ENCODE assay signal across 21 cellular contexts in the genomic region with DNA sequence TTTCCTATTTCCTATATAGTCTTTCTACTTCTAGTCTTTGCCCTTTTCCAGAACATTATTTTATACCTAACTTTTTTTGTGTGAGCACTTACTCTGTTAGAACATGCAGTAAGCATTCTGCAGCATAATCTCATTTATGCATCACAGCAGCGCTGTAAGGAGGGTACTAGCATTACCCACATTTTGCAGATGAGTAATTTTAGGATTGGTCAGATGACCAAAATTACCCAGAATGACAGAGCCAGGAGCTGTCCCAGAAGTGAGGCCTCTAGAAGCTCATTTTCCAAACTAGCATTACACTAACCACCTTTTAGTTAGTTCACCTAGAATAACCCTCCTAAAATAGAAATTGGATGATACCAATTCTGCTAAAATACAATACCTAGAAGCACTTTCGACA.
"Had no signal": no experiment of that assay in that cellular context is flagged by ENCODE, and none has a peak within 500 bp of the region (broad histone marks: within the 10 kb centered on the region; RNA-seq: fewer than 3 reads in every experiment).

No MANE protein-coding gene starts in this region.

- ATAC-seq: HepG2 had no signal

- DNase-seq: IMR-90, Karpas-422, KG1, MG63, NCI-H1092, NCI-H1105 treated with DMSO at 0.1 percent for 48 hours, NCI-H1417 treated with DMSO at 0.1 percent for 48 hours, NCI-H146, NCI-H1694 treated with DMSO at 0.1 percent for 48 hours, NCI-H1930, NCI-H2081, NCI-H2107, NCI-H2227 treated with DMSO at 0.1 percent for 48 hours, NCI-H524, NCI-H526 treated with DMSO at 0.1 percent for 48 hours, NCI-H774, Right ventricle myocardium superior, RPMI8226, SIG-M5, SK-N-SH had no signal
